Comparison of ENCODE assay signal across 34 cellular contexts in the genomic region with DNA sequence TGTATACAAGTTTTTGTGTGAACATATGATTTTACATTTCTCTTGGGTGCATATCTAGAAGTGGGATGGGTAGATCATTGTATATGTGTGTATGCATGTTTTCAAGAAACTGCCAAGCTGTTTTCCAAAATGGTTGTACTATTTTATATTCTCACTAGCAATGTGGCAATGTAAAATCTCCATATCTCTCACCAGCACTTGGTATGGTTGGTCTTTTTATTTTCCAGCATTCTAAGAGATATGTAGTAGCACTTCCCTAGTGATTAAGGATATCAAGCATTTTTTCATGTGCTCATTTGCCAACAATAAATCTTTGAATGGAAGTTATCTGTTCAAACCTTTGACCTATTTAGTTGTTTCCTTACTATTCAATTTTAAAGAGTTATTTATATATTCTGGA.
"Had no signal": no experiment of that assay in that cellular context is flagged by ENCODE, and none has a peak within 500 bp of the region (broad histone marks: within the 10 kb centered on the region; RNA-seq: fewer than 3 reads in every experiment).

No MANE protein-coding gene starts in this region.

- H3K4me3 ChIP-seq: MG63 had no signal

- H3K36me3 ChIP-seq: MG63 had no signal

- DNase-seq: Karpas-422, Kasumi-1, MG63, MM.1S, MV-4-11, NCI-H1048, NCI-H1092, NCI-H1092 treated with DMSO at 0.1 percent for 48 hours, NCI-H1105, NCI-H1105 treated with DMSO at 0.1 percent for 48 hours, NCI-H1417, NCI-H1417 treated with DMSO at 0.1 percent for 48 hours, NCI-H1436, NCI-H1436 treated with DMSO at 0.1 percent for 48 hours, NCI-H146, NCI-H1694, NCI-H1694 treated with DMSO at 0.1 percent for 48 hours, NCI-H187, NCI-H187 treated with DMSO at 0.1 percent for 48 hours, NCI-H1930, NCI-H2029, NCI-H2029 treated with DMSO at 0.1 percent for 48 hours, NCI-H2081, NCI-H2081 treated with DMSO at 0.1 percent for 48 hours, NCI-H2107, NCI-H2171, NCI-H2171 treated with DMSO at 0.1 percent for 48 hours, NCI-H2227 treated with DMSO at 0.1 percent for 48 hours, NCI-H226, NCI-H345, NCI-H446, NCI-H446 treated with DMSO at 0.1 percent for 48 hours, NCI-H510A, NCI-H510A treated with DMSO at 0.1 percent for 48 hours had no signal

- H3K9me3 ChIP-seq: MG63 had no signal
